1 cellular context compared by ENCODE assay signal in genomic region chr22:21014202-21015050, GRCh38.
TF ChIP-seq lines count a peak whose summit lies in the region.

No MANE protein-coding gene starts in this region.

TF ChIP-seq in GM12878, 131 proteins besides CTCF, POLR2A, EP300 and RAD21 (continued from another document):
- TF ChIP-seq USF1 (IDR thresholded peaks at IDR 0.05; ENCODE audit: borderline replicate concordance, extremely low read length, insufficient read depth, low read depth, low read length), result no peak
- peak; percentile 79 for TF ChIP-seq PBX3 (IDR thresholded peaks at IDR 0.05; ENCODE audit: insufficient replicate concordance, low read depth, low read length)
- no peak for TF ChIP-seq MLLT1 (IDR thresholded peaks at IDR 0.05)
- TF ChIP-seq PRDM15 (CRISPR knock-in tag; IDR thresholded peaks at IDR 0.05), result no peak
- TF ChIP-seq SP1 (IDR thresholded peaks at IDR 0.05; ENCODE audit: low read depth, low read length), result peak; percentile 70
- TF ChIP-seq ESRRA (IDR thresholded peaks at IDR 0.05; ENCODE audit: low read length), result no peak
- no peak for TF ChIP-seq HCFC1 (IDR thresholded peaks at IDR 0.05; ENCODE audit: low read length)
- TF ChIP-seq CHD1 (IDR thresholded peaks at IDR 0.05; ENCODE audit: low read depth, low read length), result no peak
- TF ChIP-seq USF2 (IDR thresholded peaks at IDR 0.05; ENCODE audit: borderline replicate concordance, low read depth, low read length), result no peak
- TF ChIP-seq BMI1 (IDR thresholded peaks at IDR 0.05; ENCODE audit: borderline replicate concordance), result peak; percentile 96
- no peak for TF ChIP-seq BCL3 (IDR thresholded peaks at IDR 0.05; ENCODE audit: borderline replicate concordance, insufficient read depth, low read depth, low read length, poor library complexity, severe bottlenecking)
- TF ChIP-seq ZNF384 (IDR thresholded peaks at IDR 0.05; ENCODE audit: borderline replicate concordance, low read depth, low read length), result no peak
- no peak for TF ChIP-seq EED (IDR thresholded peaks at IDR 0.05; ENCODE audit: low read depth)
- no peak for TF ChIP-seq E2F8 (IDR thresholded peaks at IDR 0.05; ENCODE audit: low read depth, partially characterized antibody)
- TF ChIP-seq GATAD2B (conservative IDR thresholded peaks at IDR 0.05; ENCODE audit: low read depth), result no peak
- TF ChIP-seq TARDBP (IDR thresholded peaks at IDR 0.05; ENCODE audit: borderline replicate concordance), result no peak
- TF ChIP-seq WRNIP1 (IDR thresholded peaks at IDR 0.05; ENCODE audit: borderline replicate concordance, low read depth, low read length), result no peak
- no peak for TF ChIP-seq ZNF687 (IDR thresholded peaks at IDR 0.05)
- no peak for TF ChIP-seq MYC (IDR thresholded peaks at IDR 0.05; ENCODE audit: insufficient read depth, insufficient read length, insufficient replicate concordance, low read length, severe bottlenecking)
- 0 out of 2 replicates have a peak, but pooled peaks have one; percentile 50 for TF ChIP-seq ZBTB40 (IDR thresholded peaks at IDR 0.05; ENCODE audit: borderline replicate concordance)
- no peak for TF ChIP-seq SMAD1 (IDR thresholded peaks at IDR 0.05; ENCODE audit: low read depth, partially characterized antibody)
- no peak for TF ChIP-seq TBL1XR1 (IDR thresholded peaks at IDR 0.05; ENCODE audit: low read depth, low read length)
- peak; percentile 92 for TF ChIP-seq PKNOX1 (IDR thresholded peaks at IDR 0.05)
- no peak for TF ChIP-seq ATF2 (IDR thresholded peaks at IDR 0.05; ENCODE audit: low read length)
- TF ChIP-seq PML (IDR thresholded peaks at IDR 0.05; ENCODE audit: low read length), result no peak
- TF ChIP-seq DPF2 (IDR thresholded peaks at IDR 0.05), result no peak
- no peak for TF ChIP-seq HDAC6 (IDR thresholded peaks at IDR 0.05; ENCODE audit: unreplicated experiment)
- TF ChIP-seq EGR1 (IDR thresholded peaks at IDR 0.05; ENCODE audit: borderline replicate concordance in 1 of 2, low read depth in 2 of 2, low read length in 2 of 2), result no peak; a peak in 1 of 3 replicates
TF ChIP-seq in GM12878: peak in this region for 12.
